Comparison of ENCODE assay signal across 3 cellular contexts in the genomic region with DNA sequence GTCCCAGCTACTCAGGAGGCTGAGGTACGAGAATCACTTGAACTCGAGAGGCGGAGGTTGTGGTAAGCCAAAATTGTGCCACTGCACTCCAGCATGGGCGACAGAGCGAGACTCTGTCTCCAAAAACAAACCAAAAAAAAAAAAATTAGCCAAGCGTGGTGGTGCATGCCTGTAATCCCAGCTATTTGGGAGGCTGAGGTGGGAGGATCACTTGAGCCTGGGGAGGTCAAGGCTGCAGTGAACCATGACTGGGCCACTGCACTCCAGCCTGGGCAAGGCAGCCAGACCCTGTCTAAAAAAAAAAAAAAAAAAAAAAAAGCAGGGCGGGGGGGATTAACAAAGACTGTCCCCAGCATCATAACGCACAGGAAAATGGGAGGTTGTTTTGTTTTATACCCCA. TPM values are rescaled to one million over a fixed set of nuclear protein-coding genes. Genes with fewer than 3 reads are reported as not detected.
"Had no signal": no experiment of that assay in that cellular context is flagged by ENCODE, and none has a peak within 500 bp of the region (broad histone marks: within the 10 kb centered on the region; RNA-seq: fewer than 3 reads in every experiment).

No MANE protein-coding gene starts in this region.

RNA-seq across cellular contexts. Expression of gene MMP14, which starts 59.5 kb away (rescaled TPM):
- polyA plus RNA-seq: immature natural killer cell; naive thymus-derived CD4-positive, alpha-beta T cell; naive thymus-derived CD8-positive, alpha-beta T cell had no signal
